In genomic region chr5:133844836-133845235, GRCh38 we compare ENCODE assay signal across 29 cellular contexts.
A peak's percentile ranks its signal among the peaks of the same experiment; 100 is the strongest.
DNase-seq lines count a peak whose midpoint lies in the region; ATAC-seq and TF ChIP-seq lines count a peak whose summit lies in the region.
"Had no signal": no experiment of that assay in that cellular context is flagged by ENCODE, and none has a peak within 500 bp of the region (broad histone marks: within the 10 kb centered on the region; RNA-seq: fewer than 3 reads in every experiment).

No MANE protein-coding gene starts in this region.

- no peak for TF ChIP-seq CTCF in MCF 10A (IDR thresholded peaks at IDR 0.05; ENCODE audit: unreplicated experiment)

- no peaks in the 10 kb centered on the region for H3K9me3 Mint-ChIP-seq in MCF 10A (ENCODE audit: unreplicated experiment)
- H3K9me3 Mint-ChIP-seq: activated CD8-positive, alpha-beta T cell treated with anti-CD3 and anti-CD28 coated beads for 36 hours; activated T-cell treated with anti-CD3 and anti-CD28 coated beads, Interleukin-2, amount 50 U/mL, for 4 hours; CD8-positive, alpha-beta memory T cell; neural crest cell; stimulated activated naive CD8-positive, alpha-beta T cell treated with anti-CD3 and anti-CD28 coated beads, Interleukin-15, Interleukin-2, amounts not matched to agents 100 ng/mL and 50 ng/mL, for 24 hours; T-cell had no signal

- H3K27me3 Mint-ChIP-seq in MCF 10A (ENCODE audit: insufficient read depth, unreplicated experiment) = peaks cover 36% of the 10 kb centered on the region
- H3K27me3 Mint-ChIP-seq: stimulated activated naive CD8-positive, alpha-beta T cell treated with anti-CD3 and anti-CD28 coated beads, Interleukin-15, Interleukin-2, amounts not matched to agents 100 ng/mL and 50 ng/mL, for 24 hours had no signal

- DNase-seq in DMS153 (lab: John Stamatoyannopoulos, UW) (peak; percentile 7), DMS153 treated with DMSO at 0.1 percent for 48 hours (lab: John Stamatoyannopoulos, UW; ENCODE audit: unreplicated experiment) (no peak), ELF-1 (ENCODE audit: low read depth, low spot score) (peak; percentile 42), MCF 10A (ENCODE audit: unreplicated experiment) (peak; percentile 18), mesenteric fat pad (ENCODE audit: low spot score) (peak; percentile 53), nucleus accumbens (lab: John Stamatoyannopoulos, UW) (no peak)
- DNase-seq: activated CD8-positive, alpha-beta T cell treated with anti-CD3 and anti-CD28 coated beads for 36 hours; activated naive CD4-positive, alpha-beta T cell treated with Interleukin-2 at 50 U/mL for 16 hours; activated T-cell treated with anti-CD3 and anti-CD28 coated beads, Interleukin-2, amount 50 U/mL, for 4 hours; adrenal gland; AML-193; brain microvascular endothelial cell; CD8-positive, alpha-beta memory T cell; Kasumi-1; lower lobe of right lung; NCI-H1048; NCI-H2029; SJCRH30; stimulated activated CD4-positive, alpha-beta T cell treated with anti-CD3 and anti-CD28 coated beads, Interleukin-15, amount 100 ng/mL, for 24 hours; T-cell; thyroid gland had no signal

- H3K36me3 Mint-ChIP-seq in MCF 10A (ENCODE audit: insufficient read depth, unreplicated experiment) = no peaks in the 10 kb centered on the region
- H3K36me3 Mint-ChIP-seq: CD8-positive, alpha-beta memory T cell; T-cell had no signal

- ATAC-seq in HG02840 (IDR thresholded peaks at IDR 0.05; ENCODE audit: low FRiP score, unreplicated experiment) (no peak), GM21619 (IDR thresholded peaks at IDR 0.05; ENCODE audit: unreplicated experiment) (no peak)
- ATAC-seq: activated CD4-positive, CD25-positive, alpha-beta regulatory T cell treated with anti-CD3 and anti-CD28 coated beads, Interleukin-2, amount 50 U/mL, for 24 hours; activated CD8-positive, alpha-beta T cell treated with anti-CD3 and anti-CD28 coated beads for 36 hours; activated T-cell treated with anti-CD3 and anti-CD28 coated beads, Interleukin-2, amount 50 U/mL, for 4 hours; HepG2; lower lobe of right lung; Panc1; sciatic nerve; T-cell had no signal

- no TSS peak for BruUV-seq in MCF 10A (replicated peaks; lab: Mats Ljungman, UMichigan)

- H3K27ac Mint-ChIP-seq in MCF 10A (ENCODE audit: low read depth, unreplicated experiment) = no peak overlapping the region
- H3K27ac Mint-ChIP-seq: activated CD8-positive, alpha-beta T cell treated with anti-CD3 and anti-CD28 coated beads for 36 hours; CD8-positive, alpha-beta memory T cell; stimulated activated naive CD8-positive, alpha-beta T cell treated with anti-CD3 and anti-CD28 coated beads, Interleukin-15, Interleukin-2, amounts not matched to agents 100 ng/mL and 50 ng/mL, for 24 hours; T-cell had no signal

- intact Hi-C loops in MCF 10A (cut with micrococcal nuclease) = no loop called here

- POLR2A ChIA-PET in MCF 10A (lab: Yijun Ruan, JAX) = no interaction called here

- H3K4me1 Mint-ChIP-seq in MCF 10A (ENCODE audit: insufficient read depth, unreplicated experiment) = no peaks in the 10 kb centered on the region

- H3K4me3 Mint-ChIP-seq in MCF 10A (ENCODE audit: unreplicated experiment) = no peak overlapping the region
- H3K4me3 Mint-ChIP-seq: activated CD8-positive, alpha-beta T cell treated with anti-CD3 and anti-CD28 coated beads for 36 hours; activated T-cell treated with anti-CD3 and anti-CD28 coated beads, Interleukin-2, amount 50 U/mL, for 4 hours; CD8-positive, alpha-beta memory T cell; neural crest cell; stimulated activated naive CD8-positive, alpha-beta T cell treated with anti-CD3 and anti-CD28 coated beads, Interleukin-15, Interleukin-2, amounts not matched to agents 100 ng/mL and 50 ng/mL, for 24 hours; T-cell had no signal

- CTCF ChIA-PET in MCF 10A (lab: Yijun Ruan, JAX) = interaction anchor here (0.6 to 2.6 kb wide), 5 partner anchors 24 to 733 kb away, joined by 3 to 14 read pairs (median 3); no protein-coding TSS in a partner anchor

Comparison
In these comparisons a context has a peak if more than half of its experiments do, and no peak if none do; other contexts are left out.
1. DNase-seq: peak in DMS153 (single experiment), ELF-1 (single experiment), MCF 10A (single experiment) and mesenteric fat pad (single experiment); none in DMS153 treated with DMSO at 0.1 percent for 48 hours (single experiment) and nucleus accumbens (0 of 56).